Comparison of ENCODE assay signal across 18 cellular contexts in the genomic region with DNA sequence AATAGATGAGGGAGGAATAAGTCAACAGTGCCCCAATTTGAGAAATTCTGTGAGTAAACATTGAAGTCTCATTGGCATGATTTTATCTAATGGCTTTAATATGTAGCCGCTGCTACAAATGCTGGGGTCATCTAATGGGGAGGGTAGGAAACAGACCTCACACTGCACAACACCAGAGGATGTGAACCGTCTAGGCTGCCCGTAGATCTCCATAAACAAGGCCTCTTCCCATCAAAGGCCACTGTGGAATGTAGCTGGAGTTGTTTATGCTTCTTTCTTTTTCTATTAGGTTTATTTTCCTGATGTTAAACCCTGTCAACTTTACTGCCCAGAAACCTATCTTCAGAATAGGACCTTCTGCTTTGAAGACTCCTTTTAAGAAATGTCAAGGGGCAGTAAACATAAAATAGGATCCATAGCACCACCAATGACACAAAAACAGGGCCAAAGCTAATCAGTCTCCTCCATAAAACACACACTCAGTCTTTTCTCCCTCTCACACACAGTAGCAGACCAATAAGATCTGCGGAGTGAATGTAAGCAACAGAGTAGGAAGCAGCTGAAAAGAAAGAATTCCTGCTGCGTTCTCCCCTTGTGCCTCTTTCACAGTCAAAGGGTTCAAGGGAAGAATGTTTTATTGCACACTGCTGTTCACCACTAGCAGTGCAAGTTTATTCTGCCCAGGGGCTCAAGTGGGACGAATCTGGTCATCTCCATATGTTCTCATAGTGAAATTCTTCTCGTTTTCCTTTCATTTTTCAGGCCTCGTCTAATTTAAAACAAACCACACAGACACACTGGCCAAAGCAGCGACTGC.
DNase-seq lines count a peak whose midpoint lies in the region; ATAC-seq, FAIRE-seq and TF ChIP-seq lines count a peak whose summit lies in the region.
"Had no signal": no experiment of that assay in that cellular context is flagged by ENCODE, and none has a peak within 500 bp of the region (broad histone marks: within the 10 kb centered on the region; RNA-seq: fewer than 3 reads in every experiment).

No MANE protein-coding gene starts in this region.

- WGBS in A549 (ENCODE audit: missing lambda C conversion rate) = 75% methylated on average over 9 of the region's 9 CpGs
- WGBS in small intestine, 3 donors = 66 to 83% (median 76%) methylated on average over 9 of the region's 9 CpGs

- H3K79me2 ChIP-seq in neural progenitor cell (ENCODE audit: low read depth) = no peaks in the 10 kb centered on the region

- H3K9me3 ChIP-seq in A549 = no peaks in the 10 kb centered on the region
- H3K9me3 ChIP-seq in neural progenitor cell (ENCODE audit: low read depth) = no peaks in the 10 kb centered on the region
- no peaks in the 10 kb centered on the region for H3K9me3 ChIP-seq in small intestine (ENCODE audit: control insufficient read depth, low read depth)
- H3K9me3 ChIP-seq: MG63 had no signal

- ATAC-seq in A549 = no peak

- no peak for FAIRE-seq in A549 (lab: Jason Lieb, UNC)
- peak; percentile 90 for FAIRE-seq in endometrium (lab: Jason Lieb, UNC)
- no peak for FAIRE-seq in small intestine (lab: Jason Lieb, UNC)
- FAIRE-seq: kidney, TTC549 had no signal

- H4K20me1 ChIP-seq in neural progenitor cell (ENCODE audit: low read depth) = peaks cover 40% of the 10 kb centered on the region

- DNase-seq in A549 (ENCODE audit: low read depth in 1 of 2, low spot score in 1 of 2) (no peak), NCI-H69 (lab: John Stamatoyannopoulos, UW) (peak; percentile 46), neural progenitor cell (ENCODE audit: low spot score) (no peak), DMS53 treated with DMSO at 0.1 percent for 48 hours (lab: John Stamatoyannopoulos, UW; ENCODE audit: unreplicated experiment) (no peak), NCI-H345 treated with DMSO at 0.1 percent for 48 hours (lab: John Stamatoyannopoulos, UW; ENCODE audit: unreplicated experiment) (no peak), small intestine (no peak), AG08396 (ENCODE audit: low spot score) (no peak)
- DNase-seq: activated naive CD4-positive, alpha-beta T cell treated with Interleukin-2 at 50 U/mL for 16 hours; DMS 273 treated with DMSO at 0.1 percent for 48 hours; HCEC 1CT; kidney; MG63; NCI-H2081 treated with DMSO at 0.1 percent for 48 hours; NCI-H82; SIG-M5 had no signal

- H2AFZ ChIP-seq in neural progenitor cell (replicated peaks) = no peak overlapping the region

- H3K27me3 ChIP-seq in neural progenitor cell = no peaks in the 10 kb centered on the region
- H3K27me3 ChIP-seq in small intestine (ENCODE audit: control insufficient read depth in 2 of 2, insufficient read depth in 2 of 2, low read length in 2 of 2) = no peaks in the 10 kb centered on the region
- H3K27me3 ChIP-seq: cardiac muscle cell, MG63 had no signal

- no peak for TF ChIP-seq CTCF in A549 (IDR thresholded peaks at IDR 0.05)
- no peak for TF ChIP-seq CTCF in neural progenitor cell (IDR thresholded peaks at IDR 0.05)

- peaks cover 86% of the 10 kb centered on the region for H3K4me1 ChIP-seq in A549
- peaks cover 48% of the 10 kb centered on the region for H3K4me1 ChIP-seq in neural progenitor cell
- peaks cover 0 to 16% of the 10 kb centered on the region in 2 donors for H3K4me1 ChIP-seq in small intestine (ENCODE audit: control insufficient read depth in 2 of 2, insufficient read depth in 1 of 2, low read depth in 1 of 2, low read length in 1 of 2)

- H3K27ac Mint-ChIP-seq in neural progenitor cell = peak overlapping the region; percentile 72

- H3K36me3 ChIP-seq in neural progenitor cell (no peaks in the 10 kb centered on the region), small intestine (ENCODE audit: control insufficient read depth in 2 of 2, insufficient read depth in 2 of 2, low read length in 2 of 2) (no peaks in the 10 kb centered on the region)
- H3K36me3 ChIP-seq: cardiac muscle cell, MG63 had no signal

- POLR2A ChIA-PET in A549 (lab: Yijun Ruan, JAX) = no interaction called here

- CTCF ChIA-PET in A549 (lab: Yijun Ruan, JAX) = interaction anchor here (0.9 to 1.3 kb wide), 2 partner anchors 32 to 44 kb away, joined by 3 read pairs; no protein-coding TSS in a partner anchor

- peaks cover 7% of the 10 kb centered on the region for H3K36me3 Mint-ChIP-seq in neural progenitor cell

- peaks cover 2% of the 10 kb centered on the region for H3K27me3 Mint-ChIP-seq in neural progenitor cell (ENCODE audit: insufficient read depth, low read depth)

- no peak for TF ChIP-seq EP300 in A549 (IDR thresholded peaks at IDR 0.05)

- peaks cover 19% of the 10 kb centered on the region for H3F3A ChIP-seq in neural progenitor cell (ENCODE audit: low read depth)

- peaks cover 44% of the 10 kb centered on the region for H3K4me1 Mint-ChIP-seq in neural progenitor cell

- H3K27ac ChIP-seq in A549 (peak overlapping the region; percentile 97 to 99), neural progenitor cell (no peak overlapping the region), small intestine (ENCODE audit: low read depth in 1 of 2, low read length in 1 of 2) (peak overlapping the region in 1 of 2 donors; percentile 18)
- H3K27ac ChIP-seq: cardiac muscle cell had no signal

- H3K9me3 Mint-ChIP-seq in neural progenitor cell = no peaks in the 10 kb centered on the region

- H3K4me3 ChIP-seq in A549 = no peak overlapping the region
- H3K4me3 ChIP-seq in neural progenitor cell = no peak overlapping the region
- no peak overlapping the region for H3K4me3 ChIP-seq in small intestine (ENCODE audit: low read depth in 1 of 2, low read length in 2 of 2)
- H3K4me3 ChIP-seq: cardiac muscle cell, MG63 had no signal

- peak overlapping the region; percentile 50 for H3K4me2 ChIP-seq in A549
- peak overlapping the region; percentile 0 for H3K4me2 ChIP-seq in neural progenitor cell

- no peak overlapping the region for H3K9ac ChIP-seq in neural progenitor cell

- TF ChIP-seq POLR2A in A549 (IDR thresholded peaks at IDR 0.05; ENCODE audit: low read length) = no peak

- H3K4me3 Mint-ChIP-seq in neural progenitor cell = peak overlapping the region; percentile 2

- TF ChIP-seq RAD21 in A549 (conservative IDR thresholded peaks at IDR 0.05 in 1 of 2, IDR thresholded peaks at IDR 0.05 in 1 of 2) = no peak

TF ChIP-seq in A549, 52 proteins besides CTCF, POLR2A, EP300 and RAD21:
- TF ChIP-seq GATA3 (IDR thresholded peaks at IDR 0.05; ENCODE audit: borderline replicate concordance) (no peak), HDAC2 (IDR thresholded peaks at IDR 0.05) (no peak), PHF8 (IDR thresholded peaks at IDR 0.05; ENCODE audit: borderline replicate concordance, low read depth) (no peak), JUN (IDR thresholded peaks at IDR 0.05) (no peak), NFE2L2 (conservative IDR thresholded peaks at IDR 0.05; ENCODE audit: low read length) (no peak), KDM1A (IDR thresholded peaks at IDR 0.05; ENCODE audit: low read depth) (no peak), ZFP36 (IDR thresholded peaks at IDR 0.05; ENCODE audit: borderline replicate concordance, partially characterized antibody) (no peak), CBX8 (IDR thresholded peaks at IDR 0.05) (no peak), PBX3 (IDR thresholded peaks at IDR 0.05) (no peak), FOSL2 (IDR thresholded peaks at IDR 0.05) (no peak), FOSL2 (CRISPR knock-in tag; IDR thresholded peaks at IDR 0.05) (no peak), HMGXB4 (CRISPR knock-in tag; IDR thresholded peaks at IDR 0.05; ENCODE audit: borderline replicate concordance) (no peak), CEBPB (IDR thresholded peaks at IDR 0.05) (no peak), RNF2 (IDR thresholded peaks at IDR 0.05; ENCODE audit: borderline replicate concordance, low read depth) (no peak), NPAS2 (CRISPR knock-in tag; IDR thresholded peaks at IDR 0.05; ENCODE audit: borderline replicate concordance) (no peak), MYC (IDR thresholded peaks at IDR 0.05; ENCODE audit: borderline replicate concordance, low read length) (no peak), HOXB5 (CRISPR knock-in tag; IDR thresholded peaks at IDR 0.05) (no peak)
- TF ChIP-seq, protein P1, sequence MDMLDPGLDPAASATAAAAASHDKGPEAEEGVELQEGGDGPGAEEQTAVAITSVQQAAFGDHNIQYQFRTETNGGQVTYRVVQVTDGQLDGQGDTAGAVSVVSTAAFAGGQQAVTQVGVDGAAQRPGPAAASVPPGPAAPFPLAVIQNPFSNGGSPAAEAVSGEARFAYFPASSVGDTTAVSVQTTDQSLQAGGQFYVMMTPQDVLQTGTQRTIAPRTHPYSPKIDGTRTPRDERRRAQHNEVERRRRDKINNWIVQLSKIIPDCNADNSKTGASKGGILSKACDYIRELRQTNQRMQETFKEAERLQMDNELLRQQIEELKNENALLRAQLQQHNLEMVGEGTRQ (IDR thresholded peaks at IDR 0.05) = no peak
